Comparison of ENCODE assay signal across 8 cellular contexts in genomic region chr6:13574149-13574570, GRCh38. TPM values are rescaled to one million over a fixed set of nuclear protein-coding genes. Genes with fewer than 3 reads are reported as not detected.
A peak's percentile ranks its signal among the peaks of the same experiment; 100 is the strongest.
DNase-seq lines count a peak whose midpoint lies in the region; ATAC-seq and TF ChIP-seq lines count a peak whose summit lies in the region.

No MANE protein-coding gene starts in this region.

- H3K9me2 ChIP-seq in HCT116 (ENCODE audit: insufficient read depth) (no peaks in the 10 kb centered on the region), MM.1S (replicated peaks; ENCODE audit: insufficient read depth, low read length) (no peaks in the 10 kb centered on the region)

- peaks cover 8 to 21% of the 10 kb centered on the region in 2 experiments for H3K4me1 ChIP-seq in HCT116 (ENCODE audit: control insufficient read depth in 1 of 2, insufficient read depth in 2 of 2, low read length in 2 of 2)
- H3K4me1 ChIP-seq in MM.1S (ENCODE audit: low read length), result peaks cover 6% of the 10 kb centered on the region
- no peaks in the 10 kb centered on the region for H3K4me1 ChIP-seq in SJCRH30

- peaks cover 19% of the 10 kb centered on the region for H3K4me1 Mint-ChIP-seq in activated naive CD4-positive, alpha-beta T cell treated with anti-CD3 and anti-CD28 coated beads for 36 hours (ENCODE audit: low read depth)

- peak; percentile 33 for TF ChIP-seq RAD21 in HCT116 (IDR thresholded peaks at IDR 0.05; ENCODE audit: low read depth)

- POLR2A ChIA-PET in HCT116 (lab: Charles Lee), result interaction anchor here (0.7 to 1.8 kb wide), 12 partner anchors 8 to 493 kb away, joined by 3 to 9 read pairs (median 4); partner anchors contain the start of genes NOL7 and TBC1D7

- RAD21 ChIA-PET in HCT116 (lab: Charles Lee; ENCODE audit: low non-redundant PET in 1 of 2, low total read pairs in 2 of 2, uncharacterized antibody in 2 of 2, unreplicated experiment in 2 of 2), result interaction anchor here in 1 of 2 experiments (1.6 kb wide), 1 partner anchor 40 kb away, joined by 4 read pairs; the partner anchor contains the start of gene NOL7

- H2AFZ ChIP-seq in HCT116 (ENCODE audit: low read depth, low read length, poor library complexity, severe bottlenecking) (no peak overlapping the region), MM.1S (ENCODE audit: low read length) (peak overlapping the region; percentile 97)

- peak overlapping the region; percentile 94 for H3K9ac ChIP-seq in HCT116 (ENCODE audit: low read length)
- peak overlapping the region; percentile 94 for H3K9ac ChIP-seq in MM.1S (ENCODE audit: low read length)

- ATAC-seq in HCT116, result peak; percentile 81

- no TSS peak for BruUV-seq in HCT116 (replicated peaks; lab: Mats Ljungman, UMichigan)

- DNase-seq in GM04504 (ENCODE audit: low read depth) (peak; percentile 73), HCT116 (ENCODE audit: low read depth, low spot score) (peak; percentile 86), MM.1S (peak; percentile 95), SJCRH30 (peak; percentile 85 to 89), germinal center (ENCODE audit: low spot score) (peak; percentile 99), occipital lobe (lab: John Stamatoyannopoulos, UW) (peak; percentile 87)
- DNase-seq in activated naive CD4-positive, alpha-beta T cell treated with anti-CD3 and anti-CD28 coated beads for 36 hours, result peak; percentile 91

- H3K4me2 ChIP-seq in HCT116 (ENCODE audit: low read length) (peak overlapping the region; percentile 79), MM.1S (ENCODE audit: low read depth, low read length) (peak overlapping the region; percentile 95; the same call in 1 of the 2 replicates)

- no peaks in the 10 kb centered on the region for H3K9me3 ChIP-seq in HCT116 (ENCODE audit: control insufficient read depth in 1 of 2, insufficient read depth in 1 of 2, low read depth in 1 of 2, low read length in 2 of 2)
- H3K9me3 ChIP-seq in MM.1S (replicated peaks; ENCODE audit: insufficient read depth, low read length), result no peaks in the 10 kb centered on the region
- H3K9me3 ChIP-seq in SJCRH30 (replicated peaks), result no peaks in the 10 kb centered on the region

- no peaks in the 10 kb centered on the region for H3K27me3 Mint-ChIP-seq in activated naive CD4-positive, alpha-beta T cell treated with anti-CD3 and anti-CD28 coated beads for 36 hours (ENCODE audit: low read depth)

- CTCF ChIA-PET in HCT116 (lab: Charles Lee), result interaction anchor here (0.7 to 2.4 kb wide), 20 partner anchors 8 to 493 kb away, joined by 3 to 20 read pairs (median 6); partner anchors contain the start of genes GFOD1, NOL7 and TBC1D7
- CTCF ChIA-PET in activated naive CD4-positive, alpha-beta T cell treated with anti-CD3 and anti-CD28 coated beads for 36 hours (lab: Charles Lee), result interaction anchor here (0.6 to 5.6 kb wide), 21 partner anchors 12 to 284 kb away, joined by 3 to 45 read pairs (median 5); partner anchors contain the start of genes NOL7 and TBC1D7

- TF ChIP-seq CTCF in HCT116 (IDR thresholded peaks at IDR 0.05 in 2 of 3, conservative IDR thresholded peaks at IDR 0.05 in 1 of 3; ENCODE audit: borderline replicate concordance in 1 of 3, insufficient read depth in 1 of 3, low read depth in 2 of 3, low read length in 2 of 3) (peak in 2 of 3 experiments; percentile 32 to 34; a peak in 3 of 6 replicates), MM.1S (IDR thresholded peaks at IDR 0.05; ENCODE audit: low read length) (peak; percentile 37)

- H3K27me3 ChIP-seq in HCT116 (ENCODE audit: insufficient read depth, low read length) (no peaks in the 10 kb centered on the region), MM.1S (replicated peaks; ENCODE audit: insufficient read depth, low read length) (no peaks in the 10 kb centered on the region), SJCRH30 (no peaks in the 10 kb centered on the region)

- peak; percentile 24 for TF ChIP-seq POLR2A in HCT116 (IDR thresholded peaks at IDR 0.05; ENCODE audit: borderline replicate concordance, extremely low read depth, insufficient read depth, insufficient read length)

- peak overlapping the region; percentile 92 for H3K4me3 Mint-ChIP-seq in activated naive CD4-positive, alpha-beta T cell treated with anti-CD3 and anti-CD28 coated beads for 36 hours

- H3K79me2 ChIP-seq in HCT116 (ENCODE audit: insufficient read depth, low read length) (peaks cover 7% of the 10 kb centered on the region; the same call in 1 of the 2 replicates), MM.1S (ENCODE audit: low read length) (peaks cover 3% of the 10 kb centered on the region; the same call in 1 of the 2 replicates)

- peaks cover 1% of the 10 kb centered on the region for H3K36me3 Mint-ChIP-seq in activated naive CD4-positive, alpha-beta T cell treated with anti-CD3 and anti-CD28 coated beads for 36 hours (ENCODE audit: low read depth)

- H3K27ac ChIP-seq in HCT116 (ENCODE audit: low read depth, low read length) (peak overlapping the region; percentile 98), MM.1S (ENCODE audit: low read length) (peak overlapping the region; percentile 94), SJCRH30 (peak overlapping the region; percentile 77), temporal lobe (ENCODE audit: low read depth, low read length) (peak overlapping the region; percentile 96)

- intact Hi-C loops in HCT116 (cut with micrococcal nuclease), result loop anchor here (2.0 to 5.0 kb wide), 3 partner anchors 41 to 245 kb away; partner anchors contain the start of genes GFOD1, NOL7 and TBC1D7
- intact Hi-C loops in activated naive CD4-positive, alpha-beta T cell treated with anti-CD3 and anti-CD28 coated beads for 36 hours (cut with micrococcal nuclease), result loop anchor here (1.0 to 10.0 kb wide), 7 partner anchors 41 to 491 kb away; partner anchors contain the start of genes MCUR1 and NOL7

- H3K36me3 ChIP-seq in HCT116 (ENCODE audit: control insufficient read depth in 1 of 2, insufficient read depth in 2 of 2, low read length in 2 of 2) (0 out of 4 replicates have a peak, but pooled peaks cover 0 to 4% of the 10 kb centered on the region in 2 experiments), MM.1S (replicated peaks; ENCODE audit: insufficient read depth, low read length) (no peaks in the 10 kb centered on the region), SJCRH30 (no peaks in the 10 kb centered on the region)

- peaks cover 3% of the 10 kb centered on the region for H3K9me3 Mint-ChIP-seq in activated naive CD4-positive, alpha-beta T cell treated with anti-CD3 and anti-CD28 coated beads for 36 hours

- peak overlapping the region; percentile 97 for H3K27ac Mint-ChIP-seq in activated naive CD4-positive, alpha-beta T cell treated with anti-CD3 and anti-CD28 coated beads for 36 hours

- peaks cover 13% of the 10 kb centered on the region for H3F3A ChIP-seq in MM.1S (ENCODE audit: insufficient read depth, low read length)

- peak overlapping the region; percentile 68 to 85 for H3K4me3 ChIP-seq in HCT116 (replicated peaks in 1 of 2; ENCODE audit: low read depth in 1 of 2, low read length in 2 of 2)
- peak overlapping the region; percentile 92 for H3K4me3 ChIP-seq in MM.1S (ENCODE audit: low read length)
- peak overlapping the region; percentile 74 for H3K4me3 ChIP-seq in SJCRH30

- H4K20me1 ChIP-seq in HCT116 (ENCODE audit: insufficient read depth) (no peaks in the 10 kb centered on the region), MM.1S (ENCODE audit: insufficient read depth, low read length) (no peaks in the 10 kb centered on the region)

TF ChIP-seq in HCT116, 20 proteins besides CTCF, POLR2A, EP300 and RAD21 (continues in another document):
- no peak for TF ChIP-seq EZH2phosphoT487 (IDR thresholded peaks at IDR 0.05; ENCODE audit: borderline replicate concordance)
- TF ChIP-seq FOSL1 (IDR thresholded peaks at IDR 0.05; ENCODE audit: low read depth), result no peak
- no peak for TF ChIP-seq ZFX (IDR thresholded peaks at IDR 0.05)
- TF ChIP-seq CBX3 (IDR thresholded peaks at IDR 0.05; ENCODE audit: low read depth), result no peak
- TF ChIP-seq POLR2AphosphoS5 (IDR thresholded peaks at IDR 0.05; ENCODE audit: low read depth, low read length), result peak; percentile 73
- TF ChIP-seq EZH2 (IDR thresholded peaks at IDR 0.05), result no peak
- TF ChIP-seq EGR1 (IDR thresholded peaks at IDR 0.05; ENCODE audit: low read depth), result no peak; the same call in 1 of the 2 replicates
- TF ChIP-seq SP1 (IDR thresholded peaks at IDR 0.05; ENCODE audit: low read depth), result no peak
- TF ChIP-seq ELF1 (IDR thresholded peaks at IDR 0.05; ENCODE audit: borderline replicate concordance, low read depth), result no peak
- no peak for TF ChIP-seq ZNF274 (IDR thresholded peaks at IDR 0.05; ENCODE audit: low read depth, low read length)
- peak; percentile 59; the same call in 1 of the 2 replicates for TF ChIP-seq SIN3A (IDR thresholded peaks at IDR 0.05; ENCODE audit: low read depth)

RNA-seq across cellular contexts. Expression of gene SIRT5, which starts 0.2 kb away (rescaled TPM):
- total RNA-seq in HCT116 (2021; ENCODE audit: unreplicated experiment) (13.8 TPM), occipital lobe (23.2 TPM), temporal lobe (12.8 TPM)
- 7.0 and 9.1 TPM in 2 replicates for polyA plus RNA-seq in HCT116 (2012)
- total RNA-seq in SJCRH30 (2014; rRNA removed; shearing (Covaris generic)), result 2.7 and 3.3 TPM in 2 replicates
- 1 to 10 TPM; 9.3 to 9.8 TPM for total RNA-seq in activated naive CD4-positive, alpha-beta T cell treated with anti-CD3 and anti-CD28 coated beads for 36 hours

RNA-seq across cellular contexts. Expression of gene NOL7, which starts 41.0 kb away (rescaled TPM):
- total RNA-seq in HCT116 (2021; ENCODE audit: unreplicated experiment), result 73.7 TPM
- polyA plus RNA-seq in HCT116 (2012), result 23.9 and 33.7 TPM in 2 replicates
- total RNA-seq in SJCRH30 (2014; rRNA removed; shearing (Covaris generic)), result 44.8 and 45.8 TPM in 2 replicates
- 10 to 100 TPM; 79.5 to 80.8 TPM for total RNA-seq in activated naive CD4-positive, alpha-beta T cell treated with anti-CD3 and anti-CD28 coated beads for 36 hours
- total RNA-seq in occipital lobe, result 44.1 TPM
- 44.7 TPM for total RNA-seq in temporal lobe

Comparison
In these comparisons a context has a peak if more than half of its experiments do, and no peak if none do; other contexts are left out.
1. Peak in every context shown above with its lines: DNase-seq, ATAC-seq, H3K4me3 ChIP-seq and H3K27ac ChIP-seq.